In the genomic region with DNA sequence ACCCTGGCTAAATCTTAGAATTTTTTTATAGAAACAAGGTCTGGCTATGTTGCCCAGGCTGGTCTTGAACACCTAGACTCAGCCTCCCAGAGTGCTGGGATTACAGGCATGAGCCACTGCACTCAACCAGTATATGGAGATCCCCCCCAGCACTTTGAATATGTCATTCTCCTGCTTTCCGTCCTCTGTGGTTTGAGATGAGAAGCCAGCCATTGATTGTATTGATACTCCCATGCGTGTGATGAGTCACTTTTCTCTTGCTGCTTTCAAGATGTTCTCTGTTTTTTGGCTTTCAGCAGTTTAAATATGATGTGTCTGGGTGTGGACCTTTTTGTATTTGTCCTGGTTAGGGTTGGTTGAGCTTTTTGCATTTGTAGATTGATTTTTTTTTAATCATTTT, we compare ENCODE assay signal across 10 cellular contexts.
A peak's percentile ranks its signal among the peaks of the same experiment; 100 is the strongest.
DNase-seq lines count a peak whose midpoint lies in the region; ATAC-seq and TF ChIP-seq lines count a peak whose summit lies in the region.
"Had no signal": no experiment of that assay in that cellular context is flagged by ENCODE, and none has a peak within 500 bp of the region (broad histone marks: within the 10 kb centered on the region; RNA-seq: fewer than 3 reads in every experiment).

No MANE protein-coding gene starts in this region.

- TF ChIP-seq POLR2A in suprapubic skin (IDR thresholded peaks at IDR 0.05), result no peak

- H3K27me3 ChIP-seq in suprapubic skin, result no peaks in the 10 kb centered on the region
- H3K27me3 ChIP-seq: cardiac muscle cell had no signal

- H3K4me1 ChIP-seq in suprapubic skin, result peaks cover 7% of the 10 kb centered on the region

- WGBS in suprapubic skin, result 51% methylated on average over 2 of the region's 2 CpGs

- H3K27ac ChIP-seq in suprapubic skin, result peak overlapping the region; percentile 46
- H3K27ac ChIP-seq: cardiac muscle cell had no signal

- peak; percentile 92 for ATAC-seq in HG03135 (IDR thresholded peaks at IDR 0.05; ENCODE audit: unreplicated experiment)

- DNase-seq in stimulated activated CD4-positive, alpha-beta T cell treated with anti-CD3 and anti-CD28 coated beads, Interleukin-15, amount 100 ng/mL, for 48 hours (ENCODE audit: low read depth in 2 of 2), result peak; percentile 5 to 18
- DNase-seq in stimulated activated CD4-positive, alpha-beta T cell treated with anti-CD3 and anti-CD28 coated beads, Interleukin-4, amount 100 ng/mL, for 4 hours, result no peak
- peak; percentile 24 for DNase-seq in astrocyte of the hippocampus (ENCODE audit: low read depth, low spot score)
- DNase-seq in suprapubic skin (ENCODE audit: low spot score in 2 of 2), result no peak
- DNase-seq in DMS53 (lab: John Stamatoyannopoulos, UW), result no peak
- DNase-seq in D341Med (ENCODE audit: low spot score), result no peak
- no peak for DNase-seq in DMS153 (lab: John Stamatoyannopoulos, UW)
- DNase-seq: NCI-H1105 had no signal

- H3K4me3 ChIP-seq in suprapubic skin, result no peak overlapping the region
- H3K4me3 ChIP-seq: cardiac muscle cell had no signal

- H3K9me3 ChIP-seq in suprapubic skin, result no peaks in the 10 kb centered on the region

- TF ChIP-seq EP300 in suprapubic skin (IDR thresholded peaks at IDR 0.05), result no peak

- H3K36me3 ChIP-seq in suprapubic skin, result peaks cover 33% of the 10 kb centered on the region
- H3K36me3 ChIP-seq: cardiac muscle cell had no signal

- TF ChIP-seq CTCF in suprapubic skin (IDR thresholded peaks at IDR 0.05), result no peak

Comparison
In these comparisons a context has a peak if more than half of its experiments do, and no peak if none do; other contexts are left out.
1. DNase-seq: peak in stimulated activated CD4-positive, alpha-beta T cell treated with anti-CD3 and anti-CD28 coated beads, Interleukin-15, amount 100 ng/mL, for 48 hours (2 of 2) and astrocyte of the hippocampus (single experiment); none in stimulated activated CD4-positive, alpha-beta T cell treated with anti-CD3 and anti-CD28 coated beads, Interleukin-4, amount 100 ng/mL, for 4 hours (0 of 2), suprapubic skin (0 of 2), DMS53 (single experiment), D341Med (single experiment) and DMS153 (single experiment).